1 cellular context compared by ENCODE assay signal in the genomic region with DNA sequence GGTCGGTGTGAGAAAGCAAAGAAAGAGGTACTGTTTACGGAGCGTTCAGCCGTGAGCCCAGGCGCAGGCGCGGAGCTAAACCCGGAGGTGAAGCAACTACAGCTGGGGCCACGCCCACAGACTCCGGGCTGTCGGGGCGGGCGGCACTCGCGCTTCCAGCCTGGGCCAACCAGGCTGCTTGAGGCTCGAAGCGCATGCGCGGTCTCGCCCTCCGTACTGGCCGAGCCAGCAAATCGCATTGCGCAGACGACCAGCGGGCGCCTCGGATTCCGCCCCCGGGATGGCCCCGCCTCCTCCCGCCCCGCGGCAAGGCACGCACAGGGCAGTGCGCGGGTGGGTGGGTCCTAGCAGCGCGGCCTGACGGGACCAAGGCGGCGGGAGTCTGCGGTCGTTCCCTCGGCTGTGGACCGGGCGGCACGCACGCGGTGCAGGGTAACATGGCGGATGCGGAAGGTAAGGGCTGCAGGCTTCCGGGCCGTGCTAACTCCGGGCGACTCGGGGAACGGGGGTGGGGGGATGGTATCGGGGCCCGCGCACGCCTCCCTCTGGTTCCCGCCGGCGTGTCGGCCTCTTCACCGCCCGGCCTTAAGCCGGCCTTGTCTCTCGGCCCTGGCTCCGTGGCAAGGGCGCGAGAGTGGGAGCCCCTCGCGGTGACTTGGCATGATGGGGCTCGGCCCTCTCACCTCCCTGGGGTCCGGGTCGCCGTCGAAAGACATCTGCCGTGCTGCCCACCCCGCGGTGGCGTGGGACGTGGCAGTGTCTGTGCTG.
TF ChIP-seq lines count a peak whose summit lies in the region.

A gene (plus strand): TSS at position 336 of the 768 bp plus-strand sequence. CDS start 102 bp downstream, at position 438.

TF ChIP-seq in SK-N-SH, 30 proteins besides CTCF, POLR2A, EP300 and RAD21 (continued from another document):
- TF ChIP-seq MXI1 (IDR thresholded peaks at IDR 0.05; ENCODE audit: low read depth, low read length) (no peak; the same call in 1 of the 2 replicates), GABPA (IDR thresholded peaks at IDR 0.05; ENCODE audit: low read depth) (0 out of 2 replicates have a peak, but pooled peaks have one; percentile 40), RFX5 (IDR thresholded peaks at IDR 0.05; ENCODE audit: low read length) (no peak), FOXM1 (IDR thresholded peaks at IDR 0.05; ENCODE audit: low read depth) (no peak), FOSL2 (IDR thresholded peaks at IDR 0.05; ENCODE audit: borderline replicate concordance, low read depth) (no peak), SMC3 (IDR thresholded peaks at IDR 0.05; ENCODE audit: low read depth, low read length) (no peak), NFIC (IDR thresholded peaks at IDR 0.05; ENCODE audit: borderline replicate concordance) (no peak)
- TF ChIP-seq, protein P1, sequence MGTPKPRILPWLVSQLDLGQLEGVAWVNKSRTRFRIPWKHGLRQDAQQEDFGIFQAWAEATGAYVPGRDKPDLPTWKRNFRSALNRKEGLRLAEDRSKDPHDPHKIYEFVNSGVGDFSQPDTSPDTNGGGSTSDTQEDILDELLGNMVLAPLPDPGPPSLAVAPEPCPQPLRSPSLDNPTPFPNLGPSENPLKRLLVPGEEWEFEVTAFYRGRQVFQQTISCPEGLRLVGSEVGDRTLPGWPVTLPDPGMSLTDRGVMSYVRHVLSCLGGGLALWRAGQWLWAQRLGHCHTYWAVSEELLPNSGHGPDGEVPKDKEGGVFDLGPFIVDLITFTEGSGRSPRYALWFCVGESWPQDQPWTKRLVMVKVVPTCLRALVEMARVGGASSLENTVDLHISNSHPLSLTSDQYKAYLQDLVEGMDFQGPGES (IDR thresholded peaks at IDR 0.05; ENCODE audit: low read depth, low read length), result no peak
- TF ChIP-seq, protein P2, sequence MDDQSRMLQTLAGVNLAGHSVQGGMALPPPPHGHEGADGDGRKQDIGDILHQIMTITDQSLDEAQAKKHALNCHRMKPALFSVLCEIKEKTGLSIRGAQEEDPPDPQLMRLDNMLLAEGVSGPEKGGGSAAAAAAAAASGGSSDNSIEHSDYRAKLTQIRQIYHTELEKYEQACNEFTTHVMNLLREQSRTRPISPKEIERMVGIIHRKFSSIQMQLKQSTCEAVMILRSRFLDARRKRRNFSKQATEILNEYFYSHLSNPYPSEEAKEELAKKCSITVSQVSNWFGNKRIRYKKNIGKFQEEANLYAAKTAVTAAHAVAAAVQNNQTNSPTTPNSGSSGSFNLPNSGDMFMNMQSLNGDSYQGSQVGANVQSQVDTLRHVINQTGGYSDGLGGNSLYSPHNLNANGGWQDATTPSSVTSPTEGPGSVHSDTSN (IDR thresholded peaks at IDR 0.05), result no peak
